18 cellular contexts compared by ENCODE assay signal in the genomic region with DNA sequence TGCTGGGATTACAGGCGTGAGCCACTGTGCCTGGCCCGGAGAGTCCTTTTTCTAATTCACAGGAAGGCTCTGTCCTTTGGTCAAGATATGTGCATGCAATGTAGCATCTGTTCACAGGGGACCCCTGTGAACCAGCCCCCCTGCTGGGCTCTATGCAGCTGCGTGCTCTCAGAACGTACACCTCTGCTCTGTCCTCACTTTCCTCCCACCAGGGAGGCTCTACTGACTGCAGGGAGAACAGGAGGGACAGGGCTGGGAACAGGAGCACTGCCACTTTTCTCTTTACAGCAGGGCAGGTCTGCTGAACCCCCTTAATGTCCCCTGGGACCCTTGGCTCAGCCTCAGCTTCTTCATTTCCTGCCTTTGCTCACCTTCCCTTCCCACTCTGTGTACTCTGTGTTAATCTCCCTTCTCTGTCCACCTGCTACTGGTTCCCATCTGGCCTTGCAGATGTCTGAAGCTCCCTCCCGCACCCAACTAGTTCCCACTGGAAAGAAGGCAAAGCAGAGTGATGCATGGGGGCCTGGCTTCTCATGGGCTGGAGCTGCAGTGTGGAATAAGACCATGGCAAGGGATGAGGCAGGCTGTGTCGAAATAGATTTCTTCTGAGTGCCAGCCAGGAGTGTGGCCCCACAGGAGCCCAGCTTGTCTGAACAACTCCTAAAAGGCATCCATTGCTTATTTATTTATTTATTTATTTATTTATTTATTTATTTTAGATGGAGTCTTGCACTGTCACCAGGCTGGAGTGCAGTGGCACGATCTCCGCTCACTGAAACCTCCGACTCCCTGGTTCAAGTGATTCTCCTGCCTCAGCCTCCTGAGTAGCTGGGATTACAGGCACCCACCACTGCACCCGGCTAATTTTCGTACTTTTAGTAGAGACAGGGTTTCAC. TPM values are rescaled to one million over a fixed set of nuclear protein-coding genes. Genes with fewer than 3 reads are reported as not detected.
DNase-seq lines count a peak whose midpoint lies in the region; ATAC-seq, FAIRE-seq and TF ChIP-seq lines count a peak whose summit lies in the region.
"Had no signal": no experiment of that assay in that cellular context is flagged by ENCODE, and none has a peak within 500 bp of the region (broad histone marks: within the 10 kb centered on the region; RNA-seq: fewer than 3 reads in every experiment).

No MANE protein-coding gene starts in this region.

- POLR2A ChIA-PET in A549 (lab: Yijun Ruan, JAX): no interaction called here

- H3K9me3 ChIP-seq in A549 (no peaks in the 10 kb centered on the region), BLaER1 (no peaks in the 10 kb centered on the region), mucosa of descending colon (no peaks in the 10 kb centered on the region)
- H3K9me3 ChIP-seq: SJCRH30 had no signal

- no peaks in the 10 kb centered on the region for H3K27me3 ChIP-seq in BLaER1

- no peak for TF ChIP-seq CTCF in A549 (IDR thresholded peaks at IDR 0.05)
- no peak for TF ChIP-seq CTCF in mucosa of descending colon (IDR thresholded peaks at IDR 0.05)

- H3K9ac ChIP-seq in BLaER1: no peak overlapping the region

- CTCF ChIA-PET in A549 (lab: Yijun Ruan, JAX): interaction anchor here (1.8 kb wide), 1 partner anchor 15 kb away, joined by 5 read pairs; no protein-coding TSS in a partner anchor

- no peak for TF ChIP-seq RAD21 in A549 (conservative IDR thresholded peaks at IDR 0.05 in 1 of 2, IDR thresholded peaks at IDR 0.05 in 1 of 2)

- DNase-seq in A549 (ENCODE audit: low read depth in 1 of 2, low spot score in 1 of 2): no peak
- peak; percentile 21 for DNase-seq in NCI-H69 (lab: John Stamatoyannopoulos, UW)
- peak; percentile 47 for DNase-seq in mesenteric fat pad (ENCODE audit: low spot score)
- no peak for DNase-seq in mucosa of descending colon
- DNase-seq: Calu3; CD4-positive, alpha-beta memory T cell; DMS79; KBM-7; NCI-H1048; NCI-H1436 treated with DMSO at 0.1 percent for 48 hours; NCI-H2029 treated with DMSO at 0.1 percent for 48 hours; NCI-H510A treated with DMSO at 0.1 percent for 48 hours; SJCRH30 had no signal

- H3K4me3 ChIP-seq in A549: no peak overlapping the region
- no peak overlapping the region for H3K4me3 ChIP-seq in BLaER1
- no peak overlapping the region for H3K4me3 ChIP-seq in mucosa of descending colon
- H3K4me3 ChIP-seq: GM23338, SJCRH30 had no signal

- no peaks in the 10 kb centered on the region for H3K4me1 ChIP-seq in A549
- H3K4me1 ChIP-seq in BLaER1: peaks cover 41% of the 10 kb centered on the region
- H3K4me1 ChIP-seq in mucosa of descending colon (ENCODE audit: low read depth): no peaks in the 10 kb centered on the region
- H3K4me1 ChIP-seq: SJCRH30 had no signal

- 89% methylated on average over 11 of the region's 11 CpGs for WGBS in A549 (ENCODE audit: missing lambda C conversion rate)

- ATAC-seq in A549 (no peak), GM21717 (IDR thresholded peaks at IDR 0.05; ENCODE audit: unreplicated experiment) (no peak), HG03342 (IDR thresholded peaks at IDR 0.05; ENCODE audit: unreplicated experiment) (no peak), mucosa of descending colon (no peak)
- ATAC-seq: GM23338 had no signal

- FAIRE-seq in A549 (lab: Jason Lieb, UNC): no peak
- FAIRE-seq: G401.6 had no signal

- intact Hi-C loops in mucosa of descending colon (cut with DNase I, micrococcal nuclease): no loop called here

- H3K4me2 ChIP-seq in A549: no peak overlapping the region
- H3K4me2 ChIP-seq in BLaER1: peak overlapping the region; percentile 56
- H3K4me2 ChIP-seq: GM23338 had no signal

- TF ChIP-seq EP300 in A549 (IDR thresholded peaks at IDR 0.05): no peak

- no peaks in the 10 kb centered on the region for H3K36me3 ChIP-seq in BLaER1
- H3K36me3 ChIP-seq in mucosa of descending colon (ENCODE audit: low read depth): no peaks in the 10 kb centered on the region
- H3K36me3 ChIP-seq: SJCRH30 had no signal

- no peak for TF ChIP-seq POLR2A in A549 (IDR thresholded peaks at IDR 0.05; ENCODE audit: low read length)

- peaks cover 2% of the 10 kb centered on the region for H4K20me1 ChIP-seq in BLaER1

- H3K27ac ChIP-seq in A549 (no peak overlapping the region), BLaER1 (no peak overlapping the region)
- H3K27ac ChIP-seq: SJCRH30 had no signal

TF ChIP-seq in A549, 52 proteins besides CTCF, POLR2A, EP300 and RAD21:
- TF ChIP-seq ZC3H11A (IDR thresholded peaks at IDR 0.05): 0 out of 2 replicates have a peak, but pooled peaks have one; percentile 19
- TF ChIP-seq, protein P1, sequence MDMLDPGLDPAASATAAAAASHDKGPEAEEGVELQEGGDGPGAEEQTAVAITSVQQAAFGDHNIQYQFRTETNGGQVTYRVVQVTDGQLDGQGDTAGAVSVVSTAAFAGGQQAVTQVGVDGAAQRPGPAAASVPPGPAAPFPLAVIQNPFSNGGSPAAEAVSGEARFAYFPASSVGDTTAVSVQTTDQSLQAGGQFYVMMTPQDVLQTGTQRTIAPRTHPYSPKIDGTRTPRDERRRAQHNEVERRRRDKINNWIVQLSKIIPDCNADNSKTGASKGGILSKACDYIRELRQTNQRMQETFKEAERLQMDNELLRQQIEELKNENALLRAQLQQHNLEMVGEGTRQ (IDR thresholded peaks at IDR 0.05): no peak

RNA-seq across cellular contexts. Expression of a gene that starts 7.2 kb away (rescaled TPM):
- polyA plus RNA-seq in A549 (2011; rRNA removed) (0.47 and 0.67 TPM in 2 replicates), A549 (2017; fragmentation: RNase III; extraction: RNeasy Plus Mini Kit Qiagen cat#74134 plus additional on column Dnase treatment) (0.26 to 0.39 TPM (median 0.36 TPM) in 3 replicates)
- polyA plus RNA-seq in A549 (2012; cell fraction: cytosol; rRNA removed): 0.32 and 0.36 TPM in 2 replicates
- 0.99 and 1.00 TPM in 2 replicates for polyA plus RNA-seq in A549 (2012; cell fraction: nucleus; rRNA removed)
- 0.29 and 0.68 TPM in 2 replicates for polyA minus RNA-seq in A549 (2011; rRNA and poly(A)+ RNA removed)
- total RNA-seq in mesenteric fat pad (10.9 TPM), mucosa of descending colon (1 to 10 TPM; 1.1 to 4.2 (median 1.9) TPM)
- total RNA-seq: Calu3 had no signal

Comparison
In these comparisons a context has a peak if more than half of its experiments do, and no peak if none do; other contexts are left out.
1. DNase-seq: peak in NCI-H69 (single experiment) and mesenteric fat pad (single experiment); none in A549 (0 of 2) and mucosa of descending colon (0 of 3).